Comparison of ENCODE assay signal across 14 cellular contexts in the genomic region with DNA sequence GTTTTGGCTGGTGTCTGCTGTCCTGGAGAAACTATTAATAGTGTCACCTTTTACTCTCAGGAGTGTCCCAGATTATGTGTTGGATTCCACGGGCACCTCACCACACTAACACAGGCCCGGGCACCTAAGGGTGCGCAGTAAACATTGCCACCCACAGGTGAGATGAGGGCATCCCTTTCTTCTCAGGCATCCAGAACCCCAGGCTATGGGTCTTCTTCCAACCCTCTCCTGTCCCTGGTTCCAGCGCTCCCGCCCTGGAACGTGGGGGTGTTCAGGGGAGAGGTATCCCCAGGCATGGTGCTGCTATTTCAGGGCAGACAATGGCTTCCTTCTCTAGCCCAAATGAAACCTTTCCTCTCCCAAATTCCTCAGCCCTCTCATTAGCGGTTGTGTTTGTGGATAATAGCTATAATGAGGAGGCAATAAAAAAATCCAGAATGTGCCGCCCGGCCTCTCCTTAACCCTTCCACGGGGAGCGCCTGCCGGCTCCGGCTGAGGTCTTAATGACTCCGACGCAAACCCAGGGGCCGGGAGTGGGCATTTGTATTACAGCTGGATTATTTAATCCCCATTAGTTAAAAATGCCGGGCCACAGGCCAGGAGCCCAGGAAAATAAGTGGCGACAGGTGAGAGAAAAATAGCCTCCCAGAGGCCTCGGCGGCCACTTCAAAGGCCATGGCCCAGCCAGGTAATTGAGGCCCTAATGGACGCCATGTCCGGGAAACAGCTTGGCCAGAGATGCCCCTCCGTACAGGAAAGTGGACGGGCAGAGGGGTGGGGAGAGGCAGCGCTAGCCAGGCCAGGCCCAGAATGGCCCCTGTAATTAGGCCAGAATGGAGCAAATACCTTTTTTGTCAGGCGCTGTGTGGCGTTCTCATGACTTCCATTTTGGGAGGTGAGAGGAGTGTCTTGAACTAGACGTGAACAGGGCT.
"Had no signal": no experiment of that assay in that cellular context is flagged by ENCODE, and none has a peak within 500 bp of the region (broad histone marks: within the 10 kb centered on the region; RNA-seq: fewer than 3 reads in every experiment).

No MANE protein-coding gene starts in this region.

- H3K4me1 ChIP-seq: gastroesophageal sphincter, heart right ventricle, left lung, thyroid gland had no signal

- ATAC-seq: activated CD4-positive, CD25-positive, alpha-beta regulatory T cell treated with anti-CD3 and anti-CD28 coated beads, Interleukin-2, amount 50 U/mL, for 24 hours; gastroesophageal sphincter; heart right ventricle; left lung; naive thymus-derived CD8-positive, alpha-beta T cell; stimulated activated memory B cell treated with anti-CD40 and anti-IgM and Interleukin-4, amounts not matched to agents 10 μg/mL and 1 μg/mL and 100 μg/mL, for 72 hours had no signal

- H3K27me3 ChIP-seq: neutrophil, thyroid gland had no signal

- H3K27ac ChIP-seq: gastroesophageal sphincter, heart right ventricle, left lung, neutrophil, thyroid gland had no signal

- DNase-seq: activated CD4-positive, alpha-beta T cell treated with anti-CD3 and anti-CD28 coated beads, Interleukin-2, amount 50 U/mL, for 1 hour; activated naive CD4-positive, alpha-beta T cell treated with Interleukin-2 at 50 U/mL for 16 hours; aorta; erythroblast; heart right ventricle; left lung; naive thymus-derived CD8-positive, alpha-beta T cell; stimulated activated CD4-positive, alpha-beta T cell treated with anti-CD3 and anti-CD28 coated beads, Interleukin-2, amount 100 ng/mL, for 48 hours; T-helper 9 cell; thyroid gland had no signal

- H3K9me3 ChIP-seq: neutrophil, thyroid gland had no signal

- H3K36me3 ChIP-seq: gastroesophageal sphincter, heart right ventricle, left lung, neutrophil, thyroid gland had no signal

- H3K4me3 ChIP-seq: gastroesophageal sphincter, heart right ventricle, left lung, thyroid gland had no signal
